33 cellular contexts compared by ENCODE assay signal in genomic region chr7:29604702-29605101, GRCh38. TPM values are rescaled to one million over a fixed set of nuclear protein-coding genes. Genes with fewer than 3 reads are reported as not detected.
"Had no signal": no experiment of that assay in that cellular context is flagged by ENCODE, and none has a peak within 500 bp of the region (broad histone marks: within the 10 kb centered on the region; RNA-seq: fewer than 3 reads in every experiment).

No MANE protein-coding gene starts in this region.

- H3K36me3 ChIP-seq: ascending aorta, brain microvascular endothelial cell, esophagus muscularis mucosa, gastroesophageal sphincter, heart right ventricle had no signal

- FAIRE-seq: bronchial epithelial cell had no signal

- H3K9me3 Mint-ChIP-seq: activated CD4-positive, alpha-beta T cell treated with anti-CD3 and anti-CD28 coated beads, Interleukin-2, amount 10 ng/mL, durations not matched to agents 24 days and 14 days; central memory CD8-positive, alpha-beta T cell; dendritic cell treated with granulocyte-macrophage colony-stimulating factor and Interleukin-4, amounts not matched to agents 40 ng/mL and 50 ng/mL, for 4 days; endodermal cell; T-helper 1 cell treated with Interleukin-12 subunit alpha and Interleukin-12 subunit beta and Interleukin-4 antibody, amounts not matched to agents 30 μg/mL and 1 μg/mL, for 36 hours had no signal

- H3K36me3 Mint-ChIP-seq: activated CD4-positive, alpha-beta memory T cell treated with anti-CD3 and anti-CD28 coated beads for 36 hours; activated naive CD4-positive, alpha-beta T cell treated with anti-CD3 and anti-CD28 coated beads, Interleukin-2, amount 10 ng/mL, durations not matched to agents 7 days and 5 days; activated naive CD4-positive, alpha-beta T cell treated with anti-CD3 and anti-CD28 coated beads, Interleukin-2, amount 50 U/mL, for 72 hours; activated naive CD8-positive, alpha-beta T cell treated with anti-CD3 and anti-CD28 coated beads, Interleukin-2, amount 10 ng/mL, durations not matched to agents 7 days and 5 days; T-cell had no signal

- H3K27ac ChIP-seq: ascending aorta, brain microvascular endothelial cell, coronary artery, dorsolateral prefrontal cortex, esophagus muscularis mucosa, foreskin keratinocyte, gastroesophageal sphincter, heart right ventricle had no signal

- H3K9me3 ChIP-seq: ascending aorta, esophagus muscularis mucosa, gastroesophageal sphincter, heart right ventricle had no signal

- H3K4me1 Mint-ChIP-seq: activated CD4-positive, alpha-beta T cell treated with anti-CD3 and anti-CD28 coated beads for 36 hours; activated CD4-positive, alpha-beta T cell treated with anti-CD3 and anti-CD28 coated beads, Interleukin-2, amount 10 ng/mL, durations not matched to agents 24 days and 14 days; activated naive CD4-positive, alpha-beta T cell treated with anti-CD3 and anti-CD28 coated beads, Interleukin-2, amount 10 ng/mL, durations not matched to agents 7 days and 5 days; activated naive CD8-positive, alpha-beta T cell treated with anti-CD3 and anti-CD28 coated beads, Interleukin-2, amount 10 ng/mL, durations not matched to agents 7 days and 5 days; central memory CD8-positive, alpha-beta T cell; T-cell had no signal

- H3K27me3 ChIP-seq: ascending aorta, brain microvascular endothelial cell, dorsolateral prefrontal cortex, esophagus muscularis mucosa, foreskin keratinocyte, gastroesophageal sphincter, heart right ventricle had no signal

- DNase-seq: activated CD4-positive, alpha-beta memory T cell treated with anti-CD3 and anti-CD28 coated beads for 36 hours; activated CD4-positive, alpha-beta T cell treated with anti-CD3 and anti-CD28 coated beads for 36 hours; activated CD4-positive, alpha-beta T cell treated with anti-CD3 and anti-CD28 coated beads, Interleukin-2, amount 10 ng/mL, durations not matched to agents 24 days and 14 days; activated CD4-positive, CD25-positive, alpha-beta regulatory T cell; activated CD4-positive, CD25-positive, alpha-beta regulatory T cell treated with anti-CD3 and anti-CD28 coated beads, Interleukin-2, amount 50 U/mL, for 72 hours; activated CD8-positive, alpha-beta memory T cell treated with anti-CD3 and anti-CD28 coated beads, Interleukin-2, amount 50 U/mL, for 48 hours; activated gamma-delta T cell; activated naive CD4-positive, alpha-beta T cell; activated naive CD4-positive, alpha-beta T cell treated with anti-CD3 and anti-CD28 coated beads, Interleukin-2, amount 10 ng/mL, durations not matched to agents 7 days and 5 days; activated naive CD8-positive, alpha-beta T cell treated with anti-CD3 and anti-CD28 coated beads, Interleukin-2, amount 10 ng/mL, durations not matched to agents 7 days and 5 days; activated T-cell treated with anti-CD3 and anti-CD28 coated beads for 4 hours; activated T-cell treated with anti-CD3 and anti-CD28 coated beads, Interleukin-2, amount 50 U/mL, for 24 hours; activated T-cell treated with anti-CD3 and anti-CD28 coated beads, Interleukin-2, amount 50 U/mL, for 72 hours; brain microvascular endothelial cell; dorsolateral prefrontal cortex; effector memory CD4-positive, alpha-beta T cell; endodermal cell; erythroblast; foreskin keratinocyte; heart right ventricle; T-cell; T-helper 9 cell had no signal

- H3K27me3 Mint-ChIP-seq: activated CD4-positive, alpha-beta T cell treated with anti-CD3 and anti-CD28 coated beads, Interleukin-2, amount 10 ng/mL, durations not matched to agents 24 days and 14 days had no signal

- H3K4me1 ChIP-seq: ascending aorta, gastroesophageal sphincter had no signal

- H3K27ac Mint-ChIP-seq: activated CD4-positive, alpha-beta memory T cell treated with anti-CD3 and anti-CD28 coated beads for 36 hours; activated CD4-positive, alpha-beta T cell treated with anti-CD3 and anti-CD28 coated beads for 36 hours; activated CD4-positive, alpha-beta T cell treated with anti-CD3 and anti-CD28 coated beads, Interleukin-2, amount 10 ng/mL, durations not matched to agents 24 days and 14 days; activated naive CD4-positive, alpha-beta T cell treated with anti-CD3 and anti-CD28 coated beads, Interleukin-2, amount 10 ng/mL, durations not matched to agents 7 days and 5 days; activated naive CD4-positive, alpha-beta T cell treated with anti-CD3 and anti-CD28 coated beads, Interleukin-2, amount 50 U/mL, for 72 hours; activated naive CD8-positive, alpha-beta T cell treated with anti-CD3 and anti-CD28 coated beads, Interleukin-2, amount 10 ng/mL, durations not matched to agents 7 days and 5 days; activated T-cell treated with anti-CD3 and anti-CD28 coated beads, Interleukin-2, amount 50 U/mL, for 24 hours; activated T-cell treated with anti-CD3 and anti-CD28 coated beads, Interleukin-2, amount 50 U/mL, for 72 hours; dendritic cell treated with granulocyte-macrophage colony-stimulating factor and Interleukin-4, amounts not matched to agents 40 ng/mL and 50 ng/mL, for 4 days; endodermal cell; T-cell; T-helper 1 cell treated with Interleukin-12 subunit alpha and Interleukin-12 subunit beta and Interleukin-4 antibody, amounts not matched to agents 30 μg/mL and 1 μg/mL, for 36 hours had no signal

- ATAC-seq: activated CD4-positive, alpha-beta T cell treated with anti-CD3 and anti-CD28 coated beads for 36 hours; activated naive CD4-positive, alpha-beta T cell treated with anti-CD3 and anti-CD28 coated beads, Interleukin-2, amount 50 U/mL, for 72 hours; activated T-cell treated with anti-CD3 and anti-CD28 coated beads, Interleukin-2, amount 50 U/mL, for 72 hours; foreskin keratinocyte; gastroesophageal sphincter; heart right ventricle; T-cell had no signal

- H3K4me3 Mint-ChIP-seq: activated CD4-positive, alpha-beta memory T cell treated with anti-CD3 and anti-CD28 coated beads for 36 hours; activated CD4-positive, alpha-beta T cell treated with anti-CD3 and anti-CD28 coated beads for 36 hours; activated CD4-positive, alpha-beta T cell treated with anti-CD3 and anti-CD28 coated beads, Interleukin-2, amount 10 ng/mL, durations not matched to agents 24 days and 14 days; activated naive CD4-positive, alpha-beta T cell treated with anti-CD3 and anti-CD28 coated beads, Interleukin-2, amount 10 ng/mL, durations not matched to agents 7 days and 5 days; activated naive CD8-positive, alpha-beta T cell treated with anti-CD3 and anti-CD28 coated beads, Interleukin-2, amount 10 ng/mL, durations not matched to agents 7 days and 5 days; activated T-cell treated with anti-CD3 and anti-CD28 coated beads, Interleukin-2, amount 50 U/mL, for 24 hours; activated T-cell treated with anti-CD3 and anti-CD28 coated beads, Interleukin-2, amount 50 U/mL, for 72 hours; central memory CD8-positive, alpha-beta T cell; dendritic cell treated with granulocyte-macrophage colony-stimulating factor and Interleukin-4, amounts not matched to agents 40 ng/mL and 50 ng/mL, for 4 days; endodermal cell; T-cell; T-helper 1 cell treated with Interleukin-12 subunit alpha and Interleukin-12 subunit beta and Interleukin-4 antibody, amounts not matched to agents 30 μg/mL and 1 μg/mL, for 36 hours had no signal

- H3K4me3 ChIP-seq: ascending aorta, coronary artery, dorsolateral prefrontal cortex, esophagus muscularis mucosa, gastroesophageal sphincter, heart right ventricle had no signal

RNA-seq across cellular contexts. Expression of gene PRR15, which starts 41.1 kb away (rescaled TPM):
- total RNA-seq: activated CD4-positive, alpha-beta memory T cell treated with anti-CD3 and anti-CD28 coated beads for 36 hours; activated CD4-positive, alpha-beta T cell treated with anti-CD3 and anti-CD28 coated beads for 36 hours; activated CD4-positive, alpha-beta T cell treated with anti-CD3 and anti-CD28 coated beads, Interleukin-2, amount 10 ng/mL, durations not matched to agents 24 days and 14 days; activated naive CD4-positive, alpha-beta T cell treated with anti-CD3 and anti-CD28 coated beads, Interleukin-2, amount 50 U/mL, for 72 hours; activated naive CD8-positive, alpha-beta T cell treated with anti-CD3 and anti-CD28 coated beads, Interleukin-2, amount 10 ng/mL, durations not matched to agents 7 days and 5 days; activated T-cell treated with anti-CD3 and anti-CD28 coated beads, Interleukin-2, amount 50 U/mL, for 72 hours; ascending aorta; cerebellum; T-helper 2 cell treated with Interferon-gamma antibody and Interleukin-4, amounts not matched to agents 100 ng/mL and 5 ng/mL, for 36 hours had no signal
